1 cellular context compared by ENCODE assay signal in genomic region chr1:42963378-42964005, GRCh38.
A peak's percentile ranks its signal among the peaks of the same experiment; 100 is the strongest.
TF ChIP-seq lines count a peak whose summit lies in the region.

No MANE protein-coding gene starts in this region.

TF ChIP-seq in K562, 482 proteins besides CTCF, POLR2A, EP300 and RAD21 (continued from another document):
- TF ChIP-seq, protein P1, sequence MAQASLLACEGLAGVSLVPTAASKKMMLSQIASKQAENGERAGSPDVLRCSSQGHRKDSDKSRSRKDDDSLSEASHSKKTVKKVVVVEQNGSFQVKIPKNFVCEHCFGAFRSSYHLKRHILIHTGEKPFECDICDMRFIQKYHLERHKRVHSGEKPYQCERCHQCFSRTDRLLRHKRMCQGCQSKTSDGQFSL (CRISPR knock-in tag; IDR thresholded peaks at IDR 0.05), result 0 out of 2 replicates have a peak, but pooled peaks have one; percentile 19
- TF ChIP-seq, protein P1 (tag; IDR thresholded peaks at IDR 0.05), result no peak
